ENCODE assay signal across 24 cellular contexts in genomic region chr6:9638861-9639260, GRCh38.
"Had no signal": no experiment of that assay in that cellular context is flagged by ENCODE, and none has a peak within 500 bp of the region (broad histone marks: within the 10 kb centered on the region; RNA-seq: fewer than 3 reads in every experiment).

No MANE protein-coding gene starts in this region.

- H3K4me3 ChIP-seq: stomach, suprapubic skin, testis, thoracic aorta, thyroid gland, tibial artery, tibial nerve, transverse colon, upper lobe of left lung, upper lobe of right lung, uterus, vagina had no signal

- DNase-seq: stimulated activated CD4-positive, alpha-beta T cell treated with anti-CD3 and anti-CD28 coated beads, Interleukin-2, amount 100 ng/mL, for 48 hours; stimulated activated CD4-positive, alpha-beta T cell treated with anti-CD3 and anti-CD28 coated beads, Interleukin-4, amount 100 ng/mL, for 1 hour; stimulated activated CD4-positive, alpha-beta T cell treated with anti-CD3 and anti-CD28 coated beads, Interleukin-4, amount 100 ng/mL, for 24 hours; stimulated activated CD4-positive, alpha-beta T cell treated with anti-CD3 and anti-CD28 coated beads, Interleukin-4, amount 100 ng/mL, for 4 hours; stimulated activated CD8-positive, alpha-beta memory T cell treated with anti-CD3 and anti-CD28 coated beads, Interleukin-4, amount 100 ng/mL, for 48 hours; stimulated activated naive B cell treated with anti-CD40 and anti-IgM and Interleukin-4, amounts not matched to agents 10 μg/mL and 1 μg/mL and 100 μg/mL, for 72 hours; stimulated activated naive CD4-positive, alpha-beta T cell; stimulated activated naive CD4-positive, alpha-beta T cell treated with Interleukin-2 at 50 U/mL for 16 hours; stimulated activated naive CD8-positive, alpha-beta T cell treated with anti-CD3 and anti-CD28 coated beads, Interleukin-15, amount 100 ng/mL, for 72 hours; stimulated activated naive CD8-positive, alpha-beta T cell treated with anti-CD3 and anti-CD28 coated beads, Interleukin-15, Interleukin-2, amounts not matched to agents 100 U/mL and 50 U/mL, for 24 hours; stomach; substantia nigra; testis; thyroid gland; tibial artery; transverse colon; trophoblast cell; upper lobe of left lung; upper lobe of right lung; uterus had no signal
